In genomic region chr15:89377042-89377841, GRCh38 we compare ENCODE assay signal across 23 cellular contexts. TPM values are rescaled to one million over a fixed set of nuclear protein-coding genes. Genes with fewer than 3 reads are reported as not detected.
DNase-seq lines count a peak whose midpoint lies in the region; ATAC-seq and TF ChIP-seq lines count a peak whose summit lies in the region.
"Had no signal": no experiment of that assay in that cellular context is flagged by ENCODE, and none has a peak within 500 bp of the region (broad histone marks: within the 10 kb centered on the region; RNA-seq: fewer than 3 reads in every experiment).

No MANE protein-coding gene starts in this region.

- CTCF ChIA-PET in CD8-positive, alpha-beta T cell (lab: Charles Lee), result interaction anchor here (1.8 to 6.5 kb wide), 2 partner anchors 18 to 53 kb away, joined by 5 to 50 read pairs; no protein-coding TSS in a partner anchor

- ATAC-seq in CD8-positive, alpha-beta T cell, result no peak
- no peak for ATAC-seq in naive B cell (ENCODE audit: low read depth in 2 of 2)

- no peak overlapping the region for H3K27ac ChIP-seq in CD8-positive, alpha-beta T cell (ENCODE audit: low read depth, low read length)
- H3K27ac ChIP-seq in HUES48 (ENCODE audit: low read depth, low read length), result no peak overlapping the region
- peak overlapping the region; percentile 70 for H3K27ac ChIP-seq in caudate nucleus (ENCODE audit: low read depth, low read length)
- H3K27ac ChIP-seq: colonic mucosa had no signal

- no peak overlapping the region for H3K9ac ChIP-seq in HUES48 (ENCODE audit: low read depth, low read length)

- no peak overlapping the region for H3K27ac Mint-ChIP-seq in CD8-positive, alpha-beta T cell
- H3K27ac Mint-ChIP-seq in naive B cell, result peak overlapping the region in 1 of 6 donors; percentile 42
- H3K27ac Mint-ChIP-seq: activated T-cell treated with anti-CD3 and anti-CD28 coated beads, Interleukin-2, amount 50 U/mL, for 24 hours; HFFc6 had no signal

- H3K9me3 Mint-ChIP-seq in CD8-positive, alpha-beta T cell, result no peaks in the 10 kb centered on the region
- peaks cover 0 to 3% (median 0%) of the 10 kb centered on the region in 7 donors for H3K9me3 Mint-ChIP-seq in naive B cell
- H3K9me3 Mint-ChIP-seq: activated naive CD4-positive, alpha-beta T cell treated with anti-CD3 and anti-CD28 coated beads for 36 hours; activated T-cell treated with anti-CD3 and anti-CD28 coated beads, Interleukin-2, amount 50 U/mL, for 24 hours; HFFc6 had no signal

- no peak for DNase-seq in CD8-positive, alpha-beta T cell
- DNase-seq in caudate nucleus (lab: John Stamatoyannopoulos, UW) (no peak), naive B cell (no peak), posterior vena cava (ENCODE audit: low spot score) (no peak), NCI-H187 treated with DMSO at 0.1 percent for 48 hours (lab: John Stamatoyannopoulos, UW) (no peak)
- DNase-seq in activated CD4-positive, CD25-positive, alpha-beta regulatory T cell treated with anti-CD3 and anti-CD28 coated beads, Interleukin-2, amount 50 U/mL, for 72 hours, result no peak
- DNase-seq: activated CD4-positive, alpha-beta T cell treated with anti-CD3 and anti-CD28 coated beads, Interleukin-2, amount 50 U/mL, for 48 hours; activated naive CD4-positive, alpha-beta T cell treated with anti-CD3 and anti-CD28 coated beads for 36 hours; activated T-cell treated with anti-CD3 and anti-CD28 coated beads, Interleukin-2, amount 50 U/mL, for 24 hours; AML-193; Calu3; colonic mucosa; glutamatergic neuron; HFFc6; MM.1S; mucosa of descending colon; NCI-H1436 treated with DMSO at 0.1 percent for 48 hours; NCI-H2171 treated with DMSO at 0.1 percent for 48 hours; SHP77 treated with DMSO at 0.1 percent for 48 hours; stimulated activated CD4-positive, alpha-beta T cell treated with anti-CD3 and anti-CD28 coated beads, Interleukin-4, amount 100 ng/mL, for 4 hours; T-helper 1 cell had no signal

- H3K27me3 Mint-ChIP-seq in CD8-positive, alpha-beta T cell (ENCODE audit: low read depth), result peaks cover 57% of the 10 kb centered on the region
- peaks cover 78 to 84% (median 78%) of the 10 kb centered on the region in 3 donors for H3K27me3 Mint-ChIP-seq in naive B cell

- H3K4me1 Mint-ChIP-seq in CD8-positive, alpha-beta T cell (ENCODE audit: low read depth), result peaks cover 3% of the 10 kb centered on the region
- peaks cover 7 to 18% (median 15%) of the 10 kb centered on the region in 3 donors for H3K4me1 Mint-ChIP-seq in naive B cell

- H3K4me3 ChIP-seq in CD8-positive, alpha-beta T cell (ENCODE audit: low read depth, low read length), result peak overlapping the region; percentile 53
- H3K4me3 ChIP-seq in HUES48 (ENCODE audit: low read depth, low read length), result 0 out of 2 replicates have a peak overlapping the region, but pooled peaks have one; percentile 45
- H3K4me3 ChIP-seq: colonic mucosa, mucosa of descending colon, smooth muscle cell had no signal

- H3K27me3 ChIP-seq in CD8-positive, alpha-beta T cell (ENCODE audit: insufficient read depth, low read length), result peaks cover 24% of the 10 kb centered on the region
- peaks cover 100% of the 10 kb centered on the region for H3K27me3 ChIP-seq in HUES48 (ENCODE audit: control insufficient read depth, insufficient read depth, low read length)

- POLR2A ChIA-PET in CD8-positive, alpha-beta T cell (lab: Charles Lee), result no interaction called here

- no peak for TF ChIP-seq CTCF in CD8-positive, alpha-beta T cell (IDR thresholded peaks at IDR 0.05)

- H3K4me1 ChIP-seq in CD8-positive, alpha-beta T cell (ENCODE audit: insufficient read depth, low read length), result peaks cover 13% of the 10 kb centered on the region
- H3K4me1 ChIP-seq in HUES48 (ENCODE audit: control insufficient read depth, insufficient read depth, low read length), result peaks cover 42% of the 10 kb centered on the region
- H3K4me1 ChIP-seq: colonic mucosa had no signal

- H3K36me3 Mint-ChIP-seq in CD8-positive, alpha-beta T cell, result no peaks in the 10 kb centered on the region
- no peaks in the 10 kb centered on the region for H3K36me3 Mint-ChIP-seq in naive B cell

- no peaks in the 10 kb centered on the region for H3K9me3 ChIP-seq in CD8-positive, alpha-beta T cell (ENCODE audit: low read length)
- H3K9me3 ChIP-seq in HUES48 (ENCODE audit: control insufficient read depth, insufficient read depth, low read length), result no peaks in the 10 kb centered on the region
- H3K9me3 ChIP-seq: colonic mucosa, mucosa of descending colon had no signal

- peak overlapping the region; percentile 78 for H3K4me3 Mint-ChIP-seq in CD8-positive, alpha-beta T cell
- peak overlapping the region in 7 of 8 donors; percentile 13 to 82 (median 52) for H3K4me3 Mint-ChIP-seq in naive B cell
- H3K4me3 Mint-ChIP-seq: HFFc6 had no signal

- intact Hi-C loops in CD8-positive, alpha-beta T cell (cut with DNase I, micrococcal nuclease), result no loop called here
- intact Hi-C loops in posterior vena cava (cut with DNase I), result no loop called here

- no peaks in the 10 kb centered on the region for H3K36me3 ChIP-seq in CD8-positive, alpha-beta T cell (ENCODE audit: insufficient read depth, low read length)
- H3K36me3 ChIP-seq in HUES48 (ENCODE audit: control insufficient read depth, insufficient read depth, low read length), result no peaks in the 10 kb centered on the region
- H3K36me3 ChIP-seq: colonic mucosa had no signal

RNA-seq across cellular contexts. Expression of gene POLG, which starts 42.6 kb away (rescaled TPM):
- total RNA-seq in CD8-positive, alpha-beta T cell, result 100 to 1,000 TPM; 147 to 158 TPM
- 10 to 100 TPM; 23.7 to 61.3 (median 28.5) TPM for polyA plus RNA-seq in naive B cell (ENCODE audit: low read depth in 6 of 6)
- 10 to 100 TPM; 45.6 to 47.9 TPM for total RNA-seq in posterior vena cava
